ENCODE assay signal across 17 cellular contexts in genomic region chr12:3869448-3869847, GRCh38. TPM values are rescaled to one million over a fixed set of nuclear protein-coding genes. Genes with fewer than 3 reads are reported as not detected.
DNase-seq lines count a peak whose midpoint lies in the region; FAIRE-seq and TF ChIP-seq lines count a peak whose summit lies in the region.
"Had no signal": no experiment of that assay in that cellular context is flagged by ENCODE, and none has a peak within 500 bp of the region (broad histone marks: within the 10 kb centered on the region; RNA-seq: fewer than 3 reads in every experiment).

No MANE protein-coding gene starts in this region.

- H3K4me1 Mint-ChIP-seq in T-helper 2 cell treated with Interferon-gamma antibody and Interleukin-4, amounts not matched to agents 5 μg/mL and 100 μg/mL, for 36 hours (ENCODE audit: low read depth) = peaks cover 43% of the 10 kb centered on the region
- H3K4me1 Mint-ChIP-seq in activated naive CD8-positive, alpha-beta T cell treated with anti-CD3 and anti-CD28 coated beads for 36 hours = peaks cover 53% of the 10 kb centered on the region

- TF ChIP-seq CTCF in LNCaP clone FGC (IDR thresholded peaks at IDR 0.05; ENCODE audit: control insufficient read depth, extremely low read depth, insufficient read depth) (no peak), neural cell (IDR thresholded peaks at IDR 0.05; ENCODE audit: poor library complexity, severe bottlenecking) (no peak)

- H3K4me2 ChIP-seq in neural cell (ENCODE audit: low read length) = no peak overlapping the region

- no peak for FAIRE-seq in frontal cortex (lab: Jason Lieb, UNC)

- no peak overlapping the region for H3K9ac ChIP-seq in neural cell (ENCODE audit: low read length)

- no peak for TF ChIP-seq RAD21 in neural cell (conservative IDR thresholded peaks at IDR 0.05)

- no peak for DNase-seq in T-helper 2 cell treated with Interferon-gamma antibody and Interleukin-4, amounts not matched to agents 5 μg/mL and 100 μg/mL, for 36 hours (ENCODE audit: low spot score)
- DNase-seq in T-helper 2 cell (no peak), LNCaP clone FGC (ENCODE audit: low read depth) (peak; percentile 44), NCI-H2029 treated with DMSO at 0.1 percent for 48 hours (lab: John Stamatoyannopoulos, UW) (no peak), GDM1 (lab: John Stamatoyannopoulos, UW) (no peak), frontal cortex (ENCODE audit: low spot score in 2 of 2) (no peak)
- no peak for DNase-seq in activated naive CD8-positive, alpha-beta T cell treated with anti-CD3 and anti-CD28 coated beads for 36 hours
- DNase-seq: 8988T; Caco-2; effector CD4-positive, alpha-beta T cell; GF-D8; left lung; right cardiac atrium; SHP77 treated with DMSO at 0.1 percent for 48 hours; stimulated activated CD4-positive, alpha-beta T cell treated with anti-CD3 and anti-CD28 coated beads, Interleukin-2, amount 100 ng/mL, for 48 hours; uterus had no signal

- H3K9me3 Mint-ChIP-seq in T-helper 2 cell treated with Interferon-gamma antibody and Interleukin-4, amounts not matched to agents 5 μg/mL and 100 μg/mL, for 36 hours = peaks cover 40% of the 10 kb centered on the region
- peaks cover 28% of the 10 kb centered on the region for H3K9me3 Mint-ChIP-seq in activated naive CD8-positive, alpha-beta T cell treated with anti-CD3 and anti-CD28 coated beads for 36 hours

- H3K27me3 Mint-ChIP-seq in T-helper 2 cell treated with Interferon-gamma antibody and Interleukin-4, amounts not matched to agents 5 μg/mL and 100 μg/mL, for 36 hours (ENCODE audit: low read depth) = no peaks in the 10 kb centered on the region
- H3K27me3 Mint-ChIP-seq in activated naive CD8-positive, alpha-beta T cell treated with anti-CD3 and anti-CD28 coated beads for 36 hours = no peaks in the 10 kb centered on the region

- no peaks in the 10 kb centered on the region for H3K36me3 ChIP-seq in neural cell (ENCODE audit: insufficient read depth, low read length)
- H3K36me3 ChIP-seq: left lung, uterus had no signal

- no peaks in the 10 kb centered on the region for H3F3A ChIP-seq in neural cell (ENCODE audit: insufficient read depth, low read length, poor library complexity, severe bottlenecking)

- TF ChIP-seq EP300 in neural cell (conservative IDR thresholded peaks at IDR 0.05; ENCODE audit: poor library complexity, severe bottlenecking) = no peak

- H2AFZ ChIP-seq in neural cell (ENCODE audit: low read depth, low read length) = no peak overlapping the region

- peak overlapping the region; percentile 97 for H3K27ac Mint-ChIP-seq in T-helper 2 cell treated with Interferon-gamma antibody and Interleukin-4, amounts not matched to agents 5 μg/mL and 100 μg/mL, for 36 hours
- peak overlapping the region; percentile 96 for H3K27ac Mint-ChIP-seq in activated naive CD8-positive, alpha-beta T cell treated with anti-CD3 and anti-CD28 coated beads for 36 hours

- peaks cover 75% of the 10 kb centered on the region for H3K79me2 ChIP-seq in neural cell (replicated peaks; ENCODE audit: insufficient read depth, low read length)

- no peaks in the 10 kb centered on the region for H3K9me3 ChIP-seq in neural cell (ENCODE audit: low read length)
- H3K9me3 ChIP-seq: uterus had no signal

- H3K36me3 Mint-ChIP-seq in T-helper 2 cell treated with Interferon-gamma antibody and Interleukin-4, amounts not matched to agents 5 μg/mL and 100 μg/mL, for 36 hours (ENCODE audit: low read depth) = peaks cover 50% of the 10 kb centered on the region
- H3K36me3 Mint-ChIP-seq in activated naive CD8-positive, alpha-beta T cell treated with anti-CD3 and anti-CD28 coated beads for 36 hours = peaks cover 54% of the 10 kb centered on the region

- no peaks in the 10 kb centered on the region for H4K20me1 ChIP-seq in neural cell (ENCODE audit: insufficient read depth)

- no peak overlapping the region for H3K4me3 ChIP-seq in LNCaP clone FGC (ENCODE audit: low read depth, low read length)
- H3K4me3 ChIP-seq in neural cell (ENCODE audit: low read length) = peak overlapping the region; percentile 84
- H3K4me3 ChIP-seq: uterus had no signal

- no peak overlapping the region for H3K27ac ChIP-seq in neural cell (ENCODE audit: low read length)
- H3K27ac ChIP-seq: uterus had no signal

- H3K9me2 ChIP-seq in neural cell (ENCODE audit: insufficient read depth, low read length) = no peaks in the 10 kb centered on the region

- no peaks in the 10 kb centered on the region for H3K27me3 ChIP-seq in neural cell (ENCODE audit: insufficient read depth, low read depth, low read length)
- H3K27me3 ChIP-seq: left lung, uterus had no signal

- H3K4me3 Mint-ChIP-seq in T-helper 2 cell treated with Interferon-gamma antibody and Interleukin-4, amounts not matched to agents 5 μg/mL and 100 μg/mL, for 36 hours = peak overlapping the region; percentile 96
- H3K4me3 Mint-ChIP-seq in activated naive CD8-positive, alpha-beta T cell treated with anti-CD3 and anti-CD28 coated beads for 36 hours = peak overlapping the region; percentile 93

TF ChIP-seq in neural cell, 6 proteins besides CTCF, POLR2A, EP300 and RAD21:
- TF ChIP-seq TAF1 (IDR thresholded peaks at IDR 0.05; ENCODE audit: low read depth) (no peak), REST (IDR thresholded peaks at IDR 0.05; ENCODE audit: borderline replicate concordance) (no peak), EZH2 (IDR thresholded peaks at IDR 0.05; ENCODE audit: borderline replicate concordance, insufficient read depth, low read length, poor library complexity, severe bottlenecking) (no peak), POLR2AphosphoS5 (IDR thresholded peaks at IDR 0.05) (no peak), SMC3 (conservative IDR thresholded peaks at IDR 0.05; ENCODE audit: poor library complexity) (no peak), MXI1 (conservative IDR thresholded peaks at IDR 0.05; ENCODE audit: poor library complexity, severe bottlenecking) (no peak)

RNA-seq across cellular contexts. Expression of gene PARP11, which starts 3.8 kb away (rescaled TPM):
- total RNA-seq in activated naive CD8-positive, alpha-beta T cell treated with anti-CD3 and anti-CD28 coated beads for 36 hours = 10 to 100 TPM; 22.2 to 23.1 TPM
- polyA plus RNA-seq in neural cell = 16.8 and 20.3 TPM in 2 replicates
- 32.6 and 49.0 TPM in 2 replicates for polyA minus RNA-seq in neural cell
- total RNA-seq in frontal cortex = 11.4 TPM
